ENCODE assay signal across 1 cellular context in the genomic region with DNA sequence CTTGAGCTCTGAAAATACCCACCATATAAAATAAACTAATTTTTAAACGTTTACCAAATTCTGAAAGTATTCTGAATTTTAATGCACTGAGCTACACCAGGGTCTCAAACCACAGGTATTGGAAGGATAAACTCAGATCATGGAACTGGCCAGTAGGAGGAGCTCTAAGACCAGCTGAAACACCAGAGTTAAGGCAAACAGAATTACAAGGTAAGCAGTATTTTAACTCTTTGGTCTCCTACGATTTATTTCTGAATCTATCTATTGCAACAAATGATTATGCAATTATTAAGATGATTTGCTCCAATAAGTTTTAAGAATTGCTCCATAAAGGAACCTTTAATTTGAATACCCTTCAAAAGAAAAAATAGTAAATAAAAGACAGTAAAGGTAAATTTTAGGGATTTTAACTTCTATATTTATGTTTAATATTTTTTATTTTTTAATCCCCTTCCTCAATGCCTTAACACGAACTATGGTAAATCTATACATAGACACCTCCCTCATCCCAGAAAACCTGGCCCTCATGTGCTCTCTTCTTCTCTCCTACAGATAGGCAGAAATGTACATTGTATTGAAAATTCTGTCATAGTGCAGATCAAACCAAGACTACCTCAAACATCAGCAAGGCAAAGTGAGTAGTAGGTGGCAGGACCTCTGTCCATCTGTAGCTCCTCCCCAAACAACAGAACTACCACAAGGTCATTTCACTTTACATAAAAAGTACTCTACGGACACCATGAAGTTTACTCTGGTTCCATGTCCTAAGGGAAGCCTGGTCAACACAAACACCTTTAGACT.
TF ChIP-seq lines count a peak whose summit lies in the region.

No MANE protein-coding gene starts in this region.

TF ChIP-seq in HepG2, 621 proteins besides CTCF, POLR2A, EP300 and RAD21 (continued from another document):
- TF ChIP-seq FOXA3 (CRISPR knock-in tag; IDR thresholded peaks at IDR 0.05) (0 out of 2 replicates have a peak, but pooled peaks have one; percentile 32), DNMT3B (CRISPR knock-in tag; conservative IDR thresholded peaks at IDR 0.05) (0 out of 2 replicates have a peak, but pooled peaks have one; percentile 47), GATAD2A (CRISPR knock-in tag; IDR thresholded peaks at IDR 0.05) (peak; percentile 67; the same call in 1 of the 2 replicates), SMC3 (IDR thresholded peaks at IDR 0.05; ENCODE audit: low read length) (peak; percentile 100), CEBPB (IDR thresholded peaks at IDR 0.05; ENCODE audit: borderline replicate concordance, low read depth, low read length) (peak; percentile 75), ZNF24 (IDR thresholded peaks at IDR 0.05) (peak; percentile 44; the same call in 1 of the 2 replicates), ERF (CRISPR knock-in tag; IDR thresholded peaks at IDR 0.05) (peak; percentile 37; the same call in 1 of the 2 replicates), BCL6 (CRISPR knock-in tag; IDR thresholded peaks at IDR 0.05) (0 out of 2 replicates have a peak, but pooled peaks have one; percentile 8), MAFF (IDR thresholded peaks at IDR 0.05; ENCODE audit: low read depth, low read length) (peak; percentile 96), KAT8 (CRISPR knock-in tag; IDR thresholded peaks at IDR 0.05) (peak; percentile 70), ZFP82 (CRISPR knock-in tag; IDR thresholded peaks at IDR 0.05; ENCODE audit: borderline replicate concordance) (no peak), ZNF317 (CRISPR knock-in tag; IDR thresholded peaks at IDR 0.05) (no peak), SMYD3 (CRISPR knock-in tag; IDR thresholded peaks at IDR 0.05) (no peak), SOX5 (CRISPR knock-in tag; IDR thresholded peaks at IDR 0.05; ENCODE audit: borderline replicate concordance) (0 out of 2 replicates have a peak, but pooled peaks have one; percentile 26), KDM3A (CRISPR knock-in tag; IDR thresholded peaks at IDR 0.05; ENCODE audit: low read depth) (0 out of 2 replicates have a peak, but pooled peaks have one; percentile 69), SMARCE1 (IDR thresholded peaks at IDR 0.05; ENCODE audit: borderline replicate concordance) (no peak), ZNF749 (CRISPR knock-in tag; IDR thresholded peaks at IDR 0.05; ENCODE audit: borderline replicate concordance) (no peak), TGIF2 (CRISPR knock-in tag; IDR thresholded peaks at IDR 0.05) (0 out of 2 replicates have a peak, but pooled peaks have one; percentile 40), ZMYM4 (CRISPR knock-in tag; IDR thresholded peaks at IDR 0.05) (0 out of 2 replicates have a peak, but pooled peaks have one; percentile 38), NR2F2 (IDR thresholded peaks at IDR 0.05; ENCODE audit: borderline replicate concordance, low read depth) (peak; percentile 21; the same call in 1 of the 2 replicates), SMAD3 (CRISPR knock-in tag; IDR thresholded peaks at IDR 0.05) (peak; percentile 63; the same call in 1 of the 2 replicates), RXRB (CRISPR knock-in tag; IDR thresholded peaks at IDR 0.05; ENCODE audit: borderline replicate concordance) (0 out of 2 replicates have a peak, but pooled peaks have one; percentile 33)
- TF ChIP-seq, protein P1, sequence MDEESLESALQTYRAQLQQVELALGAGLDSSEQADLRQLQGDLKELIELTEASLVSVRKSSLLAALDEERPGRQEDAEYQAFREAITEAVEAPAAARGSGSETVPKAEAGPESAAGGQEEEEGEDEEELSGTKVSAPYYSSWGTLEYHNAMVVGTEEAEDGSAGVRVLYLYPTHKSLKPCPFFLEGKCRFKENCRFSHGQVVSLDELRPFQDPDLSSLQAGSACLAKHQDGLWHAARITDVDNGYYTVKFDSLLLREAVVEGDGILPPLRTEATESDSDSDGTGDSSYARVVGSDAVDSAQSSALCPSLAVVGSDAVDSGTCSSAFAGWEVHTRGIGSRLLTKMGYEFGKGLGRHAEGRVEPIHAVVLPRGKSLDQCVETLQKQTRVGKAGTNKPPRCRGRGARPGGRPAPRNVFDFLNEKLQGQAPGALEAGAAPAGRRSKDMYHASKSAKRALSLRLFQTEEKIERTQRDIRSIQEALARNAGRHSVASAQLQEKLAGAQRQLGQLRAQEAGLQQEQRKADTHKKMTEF (CRISPR knock-in tag; IDR thresholded peaks at IDR 0.05) = 0 out of 2 replicates have a peak, but pooled peaks have one; percentile 48
